ENCODE assay signal across 35 cellular contexts in genomic region chr12:99879439-99879838, GRCh38.
DNase-seq lines count a peak whose midpoint lies in the region; ATAC-seq, FAIRE-seq and TF ChIP-seq lines count a peak whose summit lies in the region.
"Had no signal": no experiment of that assay in that cellular context is flagged by ENCODE, and none has a peak within 500 bp of the region (broad histone marks: within the 10 kb centered on the region; RNA-seq: fewer than 3 reads in every experiment).

No MANE protein-coding gene starts in this region.

- no peak for DNase-seq in A549 (ENCODE audit: low read depth in 1 of 2, low spot score in 1 of 2)
- DNase-seq in SK-N-SH: peak; percentile 4
- DNase-seq in activated CD4-positive, alpha-beta T cell treated with anti-CD3 and anti-CD28 coated beads for 36 hours: no peak
- no peak for DNase-seq in chondrocyte (ENCODE audit: low spot score)
- DNase-seq in G401 (ENCODE audit: low spot score): no peak
- DNase-seq: 8988T; ACHN; AML-193; BE2C; C1 segment of cervical spinal cord; Caco-2; Calu3; CD4-positive, alpha-beta memory T cell; CD4-positive, alpha-beta T cell; CD4-positive, CD25-positive, alpha-beta regulatory T cell; CD8-positive, alpha-beta memory T cell; CD8-positive, alpha-beta T cell; COR-L47; DMS 273 treated with DMSO at 0.1 percent for 48 hours; DMS153; DMS53; DMS79; DMS79 treated with DMSO at 0.1 percent for 48 hours; DND-41; EL had no signal

- H3K27me3 ChIP-seq in BLaER1 (no peaks in the 10 kb centered on the region), SK-N-SH (ENCODE audit: insufficient read depth) (no peaks in the 10 kb centered on the region)
- H3K27me3 ChIP-seq: BE2C; BLaER1 treated with 17β-estradiol and CSF1 and Interleukin-3, amounts not matched to agents 10 nM and 100 nM had no signal

- H3K4me1 ChIP-seq in A549 (no peaks in the 10 kb centered on the region), BLaER1 (peaks cover 22% of the 10 kb centered on the region; the same call in 1 of the 2 replicates), SK-N-SH (ENCODE audit: control insufficient read depth in 1 of 2, insufficient read depth in 2 of 2, low read depth in 1 of 2, low read length in 1 of 2) (no peaks in the 10 kb centered on the region; a peak in 1 of 4 replicates)
- H3K4me1 ChIP-seq: BE2C, Caco-2 had no signal

- FAIRE-seq in A549 (lab: Jason Lieb, UNC): peak; percentile 65
- FAIRE-seq: A204.1, G401.6 had no signal

- TF ChIP-seq CTCF in A549 (IDR thresholded peaks at IDR 0.05) (no peak), SK-N-SH (IDR thresholded peaks at IDR 0.05) (no peak), chondrocyte (IDR thresholded peaks at IDR 0.05) (no peak)

- H3K9me3 ChIP-seq in A549 (no peaks in the 10 kb centered on the region), BLaER1 (no peaks in the 10 kb centered on the region), SK-N-SH (no peaks in the 10 kb centered on the region)
- H3K9me3 ChIP-seq: BE2C, Caco-2 had no signal

- TF ChIP-seq POLR2A in A549 (IDR thresholded peaks at IDR 0.05; ENCODE audit: low read length): no peak

- no peaks in the 10 kb centered on the region for H3F3A ChIP-seq in SK-N-SH (replicated peaks; ENCODE audit: insufficient read depth)

- POLR2A ChIA-PET in A549 (lab: Yijun Ruan, JAX) (no interaction called here), SK-N-SH (lab: Yijun Ruan, JAX) (no interaction called here)
- POLR2A ChIA-PET in activated CD4-positive, alpha-beta T cell treated with anti-CD3 and anti-CD28 coated beads for 36 hours (lab: Charles Lee): no interaction called here

- CTCF ChIA-PET in A549 (lab: Yijun Ruan, JAX): no interaction called here
- CTCF ChIA-PET in SK-N-SH (lab: Yijun Ruan, JAX): no interaction called here
- CTCF ChIA-PET in activated CD4-positive, alpha-beta T cell treated with anti-CD3 and anti-CD28 coated beads for 36 hours (lab: Charles Lee): no interaction called here

- no peak overlapping the region for H3K27ac Mint-ChIP-seq in activated CD4-positive, alpha-beta T cell treated with anti-CD3 and anti-CD28 coated beads for 36 hours
- no peak overlapping the region for H3K27ac Mint-ChIP-seq in chondrocyte (ENCODE audit: unreplicated experiment)
- H3K27ac Mint-ChIP-seq: B cell; CD14-positive monocyte; CD4-positive, alpha-beta memory T cell; CD4-positive, alpha-beta T cell; CD4-positive, CD25-positive, alpha-beta regulatory T cell; CD8-positive, alpha-beta memory T cell; CD8-positive, alpha-beta T cell had no signal

- H3K36me3 ChIP-seq in BLaER1 (peaks cover 33% of the 10 kb centered on the region), SK-N-SH (replicated peaks in 1 of 2; ENCODE audit: control insufficient read depth in 1 of 2, insufficient read depth in 2 of 2, low read length in 1 of 2) (no peaks in the 10 kb centered on the region)
- H3K36me3 ChIP-seq: BE2C had no signal

- in situ Hi-C loops in G401 (cut with HindIII; ENCODE audit: low sequenced_read_pairs): no loop called here

- H4K20me1 ChIP-seq in BLaER1: peaks cover 99% of the 10 kb centered on the region; the same call in 1 of the 2 replicates
- no peaks in the 10 kb centered on the region for H4K20me1 ChIP-seq in SK-N-SH (ENCODE audit: insufficient read depth)

- no peak for TF ChIP-seq RAD21 in A549 (conservative IDR thresholded peaks at IDR 0.05 in 1 of 2, IDR thresholded peaks at IDR 0.05 in 1 of 2)
- no peak for TF ChIP-seq RAD21 in SK-N-SH (IDR thresholded peaks at IDR 0.05; ENCODE audit: low read length)

- H3K27ac ChIP-seq in A549 (no peak overlapping the region), BLaER1 (no peak overlapping the region), SK-N-SH (ENCODE audit: low read depth in 2 of 2, low read length in 1 of 2) (no peak overlapping the region)
- H3K27ac ChIP-seq: 22Rv1, C4-2B had no signal

- no peaks in the 10 kb centered on the region for H3K27me3 Mint-ChIP-seq in activated CD4-positive, alpha-beta T cell treated with anti-CD3 and anti-CD28 coated beads for 36 hours
- H3K27me3 Mint-ChIP-seq in chondrocyte (ENCODE audit: low read depth): peaks cover 22% of the 10 kb centered on the region
- H3K27me3 Mint-ChIP-seq: B cell; CD4-positive, alpha-beta memory T cell; CD4-positive, alpha-beta T cell; CD4-positive, CD25-positive, alpha-beta regulatory T cell; CD8-positive, alpha-beta memory T cell had no signal

- H3K9ac ChIP-seq in BLaER1 (no peak overlapping the region), SK-N-SH (no peak overlapping the region)
- H3K9ac ChIP-seq: BLaER1 treated with 17β-estradiol and CSF1 and Interleukin-3, amounts not matched to agents 10 nM and 100 nM had no signal

- H3K4me1 Mint-ChIP-seq in activated CD4-positive, alpha-beta T cell treated with anti-CD3 and anti-CD28 coated beads for 36 hours: no peaks in the 10 kb centered on the region
- H3K4me1 Mint-ChIP-seq in chondrocyte (ENCODE audit: low read depth): no peaks in the 10 kb centered on the region
- H3K4me1 Mint-ChIP-seq: B cell; CD14-positive monocyte; CD4-positive, alpha-beta memory T cell; CD4-positive, CD25-positive, alpha-beta regulatory T cell; CD8-positive, alpha-beta memory T cell had no signal

- no peaks in the 10 kb centered on the region for H3K9me3 Mint-ChIP-seq in activated CD4-positive, alpha-beta T cell treated with anti-CD3 and anti-CD28 coated beads for 36 hours (ENCODE audit: low read depth)
- no peaks in the 10 kb centered on the region for H3K9me3 Mint-ChIP-seq in chondrocyte (ENCODE audit: low read depth)
- H3K9me3 Mint-ChIP-seq: CD4-positive, alpha-beta T cell; CD8-positive, alpha-beta T cell had no signal

- H3K9me2 ChIP-seq in SK-N-SH: no peaks in the 10 kb centered on the region

- no peak overlapping the region for H3K4me2 ChIP-seq in A549
- H3K4me2 ChIP-seq in BLaER1: 0 out of 2 replicates have a peak overlapping the region, but pooled peaks have one; percentile 6
- no peak overlapping the region for H3K4me2 ChIP-seq in SK-N-SH

- H3K4me3 ChIP-seq in A549 (no peak overlapping the region), BLaER1 (no peak overlapping the region), SK-N-SH (ENCODE audit: low read depth in 2 of 2, low read length in 1 of 2) (no peak overlapping the region)
- H3K4me3 ChIP-seq: BLaER1 treated with 17β-estradiol and CSF1 and Interleukin-3, amounts not matched to agents 10 nM and 100 nM had no signal

- no peaks in the 10 kb centered on the region for H3K36me3 Mint-ChIP-seq in activated CD4-positive, alpha-beta T cell treated with anti-CD3 and anti-CD28 coated beads for 36 hours (ENCODE audit: low read depth)
- no peaks in the 10 kb centered on the region for H3K36me3 Mint-ChIP-seq in chondrocyte (ENCODE audit: low read depth)
- H3K36me3 Mint-ChIP-seq: CD14-positive monocyte; CD4-positive, alpha-beta memory T cell; CD4-positive, CD25-positive, alpha-beta regulatory T cell; CD8-positive, alpha-beta memory T cell; CD8-positive, alpha-beta T cell had no signal

- intact Hi-C loops in activated CD4-positive, alpha-beta T cell treated with anti-CD3 and anti-CD28 coated beads for 36 hours (cut with DNase I, micrococcal nuclease): no loop called here

- no peaks in the 10 kb centered on the region for H3K79me2 ChIP-seq in SK-N-SH (ENCODE audit: insufficient read depth)

- TF ChIP-seq EP300 in A549 (IDR thresholded peaks at IDR 0.05): no peak
- no peak for TF ChIP-seq EP300 in SK-N-SH (IDR thresholded peaks at IDR 0.05; ENCODE audit: borderline replicate concordance in 1 of 2, low read depth in 1 of 2, low read length in 1 of 2)

- no peak overlapping the region for H3K4me3 Mint-ChIP-seq in activated CD4-positive, alpha-beta T cell treated with anti-CD3 and anti-CD28 coated beads for 36 hours
- H3K4me3 Mint-ChIP-seq in chondrocyte (ENCODE audit: unreplicated experiment): no peak overlapping the region
- H3K4me3 Mint-ChIP-seq: B cell; CD14-positive monocyte; CD4-positive, alpha-beta memory T cell; CD4-positive, alpha-beta T cell; CD4-positive, CD25-positive, alpha-beta regulatory T cell; CD8-positive, alpha-beta memory T cell; CD8-positive, alpha-beta T cell had no signal

- H2AFZ ChIP-seq in SK-N-SH (ENCODE audit: low read depth): no peak overlapping the region

- ATAC-seq in A549 (no peak), SK-N-SH treated with all-trans-retinoic acid at 6 μM for 48 hours (peak; percentile 69), HG03460 (IDR thresholded peaks at IDR 0.05; ENCODE audit: unreplicated experiment) (no peak)
- ATAC-seq in activated CD4-positive, alpha-beta T cell treated with anti-CD3 and anti-CD28 coated beads for 36 hours: no peak
- ATAC-seq: CD8-positive, alpha-beta T cell had no signal

TF ChIP-seq in A549, 52 proteins besides CTCF, POLR2A, EP300 and RAD21:
- no peak for TF ChIP-seq KDM1A (IDR thresholded peaks at IDR 0.05; ENCODE audit: low read depth)
- no peak for TF ChIP-seq CBX2 (IDR thresholded peaks at IDR 0.05; ENCODE audit: borderline replicate concordance, low read depth)
- no peak for TF ChIP-seq NR3C1 (IDR thresholded peaks at IDR 0.05)
- no peak for TF ChIP-seq RNF2 (IDR thresholded peaks at IDR 0.05; ENCODE audit: borderline replicate concordance, low read depth)
- no peak for TF ChIP-seq ESRRA (IDR thresholded peaks at IDR 0.05; ENCODE audit: borderline replicate concordance, low read length)
- TF ChIP-seq TFCP2L1 (CRISPR knock-in tag; IDR thresholded peaks at IDR 0.05): no peak

TF ChIP-seq in SK-N-SH, 30 proteins besides CTCF, POLR2A, EP300 and RAD21:
- TF ChIP-seq USF2 (IDR thresholded peaks at IDR 0.05; ENCODE audit: borderline replicate concordance, low read depth, low read length) (no peak), TCF12 (IDR thresholded peaks at IDR 0.05) (0 out of 2 replicates have a peak, but pooled peaks have one; percentile 19)

TF ChIP-seq in SK-N-SH treated with all-trans-retinoic acid at 6 μM for 48 hours, 23 proteins besides CTCF, POLR2A, EP300 and RAD21:
- peak; percentile 78; the same call in 1 of the 2 replicates for TF ChIP-seq TCF4 (CRISPR knock-in tag; IDR thresholded peaks at IDR 0.05; ENCODE audit: borderline replicate concordance)
- no peak for TF ChIP-seq TOX (CRISPR knock-in tag; IDR thresholded peaks at IDR 0.05; ENCODE audit: borderline replicate concordance)
- TF ChIP-seq PATZ1 (CRISPR knock-in tag; IDR thresholded peaks at IDR 0.05; ENCODE audit: borderline replicate concordance): no peak
